Comparison of ENCODE assay signal across 20 cellular contexts in genomic region chr12:29160230-29160629, GRCh38. TPM values are rescaled to one million over a fixed set of nuclear protein-coding genes. Genes with fewer than 3 reads are reported as not detected.
DNase-seq lines count a peak whose midpoint lies in the region; ATAC-seq and TF ChIP-seq lines count a peak whose summit lies in the region.
"Had no signal": no experiment of that assay in that cellular context is flagged by ENCODE, and none has a peak within 500 bp of the region (broad histone marks: within the 10 kb centered on the region; RNA-seq: fewer than 3 reads in every experiment).

No MANE protein-coding gene starts in this region.

- no peaks in the 10 kb centered on the region for H3K36me3 Mint-ChIP-seq in CD4-positive, alpha-beta T cell (ENCODE audit: low read depth)
- H3K36me3 Mint-ChIP-seq in activated naive CD4-positive, alpha-beta T cell treated with anti-CD3 and anti-CD28 coated beads, Interleukin-2, amount 10 ng/mL, durations not matched to agents 7 days and 5 days, result peaks cover 5% of the 10 kb centered on the region
- H3K36me3 Mint-ChIP-seq in naive thymus-derived CD4-positive, alpha-beta T cell, result peaks cover 0 to 3% (median 0%) of the 10 kb centered on the region in 5 donors

- POLR2A ChIA-PET in CD4-positive, alpha-beta T cell (lab: Charles Lee), result no interaction called here
- POLR2A ChIA-PET in naive thymus-derived CD4-positive, alpha-beta T cell (lab: Charles Lee), result no interaction called here

- H3K9me3 ChIP-seq in CD4-positive, alpha-beta T cell (ENCODE audit: control insufficient read depth, low read length), result no peaks in the 10 kb centered on the region
- H3K9me3 ChIP-seq in naive thymus-derived CD4-positive, alpha-beta T cell (ENCODE audit: control insufficient read depth in 2 of 3, low read length in 3 of 3), result no peaks in the 10 kb centered on the region
- H3K9me3 ChIP-seq: ascending aorta, BLaER1, right lobe of liver, transverse colon had no signal

- H3K4me1 ChIP-seq in naive thymus-derived CD4-positive, alpha-beta T cell (ENCODE audit: control insufficient read depth in 2 of 2, insufficient read depth in 2 of 2, low read length in 2 of 2), result peaks cover 11 to 14% of the 10 kb centered on the region in 2 donors
- H3K4me1 ChIP-seq: ascending aorta, right lobe of liver had no signal

- no peaks in the 10 kb centered on the region for H3K27me3 ChIP-seq in CD4-positive, alpha-beta T cell (ENCODE audit: control insufficient read depth, insufficient read depth, low read length)
- H3K27me3 ChIP-seq in HL-60 (ENCODE audit: insufficient read depth, poor library complexity, severe bottlenecking), result no peaks in the 10 kb centered on the region
- no peaks in the 10 kb centered on the region for H3K27me3 ChIP-seq in naive thymus-derived CD4-positive, alpha-beta T cell (ENCODE audit: control insufficient read depth in 2 of 2, insufficient read depth in 2 of 2, low read length in 2 of 2)
- H3K27me3 ChIP-seq: ascending aorta, BLaER1, right lobe of liver, transverse colon had no signal

- no peaks in the 10 kb centered on the region for H3K36me3 ChIP-seq in naive thymus-derived CD4-positive, alpha-beta T cell (ENCODE audit: control insufficient read depth in 2 of 3, insufficient read depth in 3 of 3, low read length in 3 of 3)
- H3K36me3 ChIP-seq: ascending aorta, BLaER1, right lobe of liver, transverse colon had no signal

- H3K4me3 ChIP-seq in HL-60 (replicated peaks; ENCODE audit: insufficient read depth, low read length), result no peak overlapping the region
- peak overlapping the region; percentile 1 for H3K4me3 ChIP-seq in naive thymus-derived CD4-positive, alpha-beta T cell (ENCODE audit: low read length)
- H3K4me3 ChIP-seq: ascending aorta, BLaER1, right lobe of liver, transverse colon had no signal

- TF ChIP-seq CTCF in CD4-positive, alpha-beta T cell (IDR thresholded peaks at IDR 0.05), result no peak
- TF ChIP-seq CTCF in HL-60 (IDR thresholded peaks at IDR 0.05; ENCODE audit: insufficient read depth, low read length), result no peak
- TF ChIP-seq CTCF in omental fat pad (IDR thresholded peaks at IDR 0.05), result no peak

- intact Hi-C loops in CD4-positive, alpha-beta T cell (cut with DNase I, micrococcal nuclease), result no loop called here
- intact Hi-C loops in naive thymus-derived CD4-positive, alpha-beta T cell (cut with micrococcal nuclease), result no loop called here

- peaks cover 26% of the 10 kb centered on the region for H3K4me1 Mint-ChIP-seq in CD4-positive, alpha-beta T cell (ENCODE audit: low read depth)
- H3K4me1 Mint-ChIP-seq in activated naive CD4-positive, alpha-beta T cell treated with anti-CD3 and anti-CD28 coated beads, Interleukin-2, amount 10 ng/mL, durations not matched to agents 7 days and 5 days, result peaks cover 20% of the 10 kb centered on the region
- H3K4me1 Mint-ChIP-seq in naive thymus-derived CD4-positive, alpha-beta T cell, result peaks cover 12 to 24% (median 17%) of the 10 kb centered on the region in 7 donors

- peak; percentile 71 for ATAC-seq in CD4-positive, alpha-beta T cell (ENCODE audit: poor library complexity)
- peak; percentile 54 for ATAC-seq in naive thymus-derived CD4-positive, alpha-beta T cell
- ATAC-seq in GM19324 (IDR thresholded peaks at IDR 0.05; ENCODE audit: low FRiP score, unreplicated experiment), result no peak
- no peak for ATAC-seq in omental fat pad (ENCODE audit: low FRiP score)

- peaks cover 8% of the 10 kb centered on the region for H3K9me3 Mint-ChIP-seq in CD4-positive, alpha-beta T cell
- peaks cover 7% of the 10 kb centered on the region for H3K9me3 Mint-ChIP-seq in activated naive CD4-positive, alpha-beta T cell treated with anti-CD3 and anti-CD28 coated beads, Interleukin-2, amount 10 ng/mL, durations not matched to agents 7 days and 5 days
- peaks cover 0 to 23% (median 1%) of the 10 kb centered on the region in 11 donors for H3K9me3 Mint-ChIP-seq in naive thymus-derived CD4-positive, alpha-beta T cell

- H3K27ac ChIP-seq in CD4-positive, alpha-beta T cell (ENCODE audit: low read depth, low read length), result no peak overlapping the region
- H3K27ac ChIP-seq in HL-60 (replicated peaks), result peak overlapping the region; percentile 58
- no peak overlapping the region for H3K27ac ChIP-seq in naive thymus-derived CD4-positive, alpha-beta T cell (ENCODE audit: low read depth, low read length)
- H3K27ac ChIP-seq: ascending aorta, BLaER1, right lobe of liver, RWPE1 had no signal

- H3K27me3 Mint-ChIP-seq in CD4-positive, alpha-beta T cell, result no peaks in the 10 kb centered on the region
- no peaks in the 10 kb centered on the region for H3K27me3 Mint-ChIP-seq in activated naive CD4-positive, alpha-beta T cell treated with anti-CD3 and anti-CD28 coated beads, Interleukin-2, amount 10 ng/mL, durations not matched to agents 7 days and 5 days
- H3K27me3 Mint-ChIP-seq in naive thymus-derived CD4-positive, alpha-beta T cell, result peaks cover 0 to 5% (median 0%) of the 10 kb centered on the region in 5 donors

- no peak overlapping the region for H3K4me3 Mint-ChIP-seq in CD4-positive, alpha-beta T cell
- no peak overlapping the region for H3K4me3 Mint-ChIP-seq in activated naive CD4-positive, alpha-beta T cell treated with anti-CD3 and anti-CD28 coated beads, Interleukin-2, amount 10 ng/mL, durations not matched to agents 7 days and 5 days
- H3K4me3 Mint-ChIP-seq in naive thymus-derived CD4-positive, alpha-beta T cell, result peak overlapping the region in 6 of 10 donors; percentile 0 to 45 (median 28)

- CTCF ChIA-PET in CD4-positive, alpha-beta T cell (lab: Charles Lee), result no interaction called here
- CTCF ChIA-PET in activated naive CD4-positive, alpha-beta T cell treated with anti-CD3 and anti-CD28 coated beads, Interleukin-2, amount 10 ng/mL, durations not matched to agents 7 days and 5 days (lab: Charles Lee), result interaction anchor here (0.8 to 1.6 kb wide), 3 partner anchors 8 to 71 kb away, joined by 3 to 4 read pairs (median 3); no protein-coding TSS in a partner anchor
- CTCF ChIA-PET in naive thymus-derived CD4-positive, alpha-beta T cell (lab: Charles Lee), result no interaction called here

- peak in 1 of 10 experiments; percentile 2 for DNase-seq in CD4-positive, alpha-beta T cell
- DNase-seq in HL-60 (ENCODE audit: low read depth in 1 of 2, low spot score in 1 of 2), result peak; percentile 53 to 63
- DNase-seq in activated naive CD4-positive, alpha-beta T cell treated with anti-CD3 and anti-CD28 coated beads, Interleukin-2, amount 10 ng/mL, durations not matched to agents 7 days and 5 days, result peak; percentile 22
- DNase-seq in naive thymus-derived CD4-positive, alpha-beta T cell, result peak in 5 of 9 donors; percentile 22 to 31 (median 25)
- DNase-seq in RKO (ENCODE audit: low spot score), result no peak
- DNase-seq in omental fat pad (ENCODE audit: low spot score), result no peak
- DNase-seq in DMS53 treated with DMSO at 0.1 percent for 48 hours (lab: John Stamatoyannopoulos, UW; ENCODE audit: unreplicated experiment), result no peak
- DNase-seq: activated CD4-positive, CD25-positive, alpha-beta regulatory T cell treated with anti-CD3 and anti-CD28 coated beads, Interleukin-2, amount 50 U/mL, for 72 hours; activated T-cell treated with anti-CD3 and anti-CD28 coated beads, Interleukin-2, amount 50 U/mL, for 48 hours; cortex of kidney; GOT3; NCI-H2107; NCI-H748 treated with DMSO at 0.1 percent for 48 hours; right lobe of liver; stimulated activated CD4-positive, alpha-beta T cell treated with anti-CD3 and anti-CD28 coated beads, Interleukin-2, amount 100 ng/mL, for 48 hours; transverse colon had no signal

- no peak overlapping the region for H3K27ac Mint-ChIP-seq in CD4-positive, alpha-beta T cell
- H3K27ac Mint-ChIP-seq in activated naive CD4-positive, alpha-beta T cell treated with anti-CD3 and anti-CD28 coated beads, Interleukin-2, amount 10 ng/mL, durations not matched to agents 7 days and 5 days, result peak overlapping the region; percentile 21
- peak overlapping the region in 6 of 9 donors; percentile 14 to 84 (median 63) for H3K27ac Mint-ChIP-seq in naive thymus-derived CD4-positive, alpha-beta T cell

RNA-seq across cellular contexts. Expression of gene FAR2, which starts 11.2 kb away (rescaled TPM):
- total RNA-seq in CD4-positive, alpha-beta T cell, result 1 to 10 TPM in 1 of 2 experiments, under 1 TPM in 1; 0.53 to 1.6 TPM
- total RNA-seq in naive thymus-derived CD4-positive, alpha-beta T cell, result 10 to 100 TPM in 2 of 5 experiments, 1 to 10 TPM in 3; 1.1 to 11.1 (median 3.0) TPM
- polyA plus RNA-seq in naive thymus-derived CD4-positive, alpha-beta T cell, result 1 to 10 TPM; 1.3 to 1.9 TPM
- 10 to 100 TPM in 3 of 4 donors, 1 to 10 TPM in 1; 4.5 to 25.4 (median 18.7) TPM for total RNA-seq in omental fat pad

Comparison
In these comparisons a context has a peak if more than half of its experiments do, and no peak if none do; other contexts are left out.
1. ATAC-seq: peak in CD4-positive, alpha-beta T cell (single experiment) and naive thymus-derived CD4-positive, alpha-beta T cell (single experiment); none in GM19324 (single experiment) and omental fat pad (single experiment).
2. DNase-seq: peak in HL-60 (2 of 2), activated naive CD4-positive, alpha-beta T cell treated with anti-CD3 and anti-CD28 coated beads, Interleukin-2, amount 10 ng/mL, durations not matched to agents 7 days and 5 days (single experiment) and naive thymus-derived CD4-positive, alpha-beta T cell (5 of 9); none in RKO (single experiment), omental fat pad (single experiment) and DMS53 treated with DMSO at 0.1 percent for 48 hours (single experiment).
3. H3K4me3 Mint-ChIP-seq: peak in naive thymus-derived CD4-positive, alpha-beta T cell (6 of 10); none in CD4-positive, alpha-beta T cell (single experiment) and activated naive CD4-positive, alpha-beta T cell treated with anti-CD3 and anti-CD28 coated beads, Interleukin-2, amount 10 ng/mL, durations not matched to agents 7 days and 5 days (single experiment).